12 cellular contexts compared by ENCODE assay signal in genomic region chr4:9987749-9988346, GRCh38.
DNase-seq lines count a peak whose midpoint lies in the region; ATAC-seq and TF ChIP-seq lines count a peak whose summit lies in the region.
"Had no signal": no experiment of that assay in that cellular context is flagged by ENCODE, and none has a peak within 500 bp of the region (broad histone marks: within the 10 kb centered on the region; RNA-seq: fewer than 3 reads in every experiment).

No MANE protein-coding gene starts in this region.

- H3K4me3 ChIP-seq in GM12875 (ENCODE audit: low read depth, low read length): peak overlapping the region; percentile 26
- H3K4me3 ChIP-seq: uterus had no signal

- ATAC-seq in GM19351 (IDR thresholded peaks at IDR 0.05; ENCODE audit: unreplicated experiment) (peak; percentile 58), HG02678 (IDR thresholded peaks at IDR 0.05; ENCODE audit: unreplicated experiment) (peak; percentile 63), GM18861 (IDR thresholded peaks at IDR 0.05; ENCODE audit: unreplicated experiment) (no peak)

- DNase-seq in MV-4-11 (lab: John Stamatoyannopoulos, UW): peak; percentile 53
- DNase-seq in activated gamma-delta T cell treated with Interleukin-2 at 50 U/mL for 16 hours: no peak
- DNase-seq in C1 segment of cervical spinal cord (lab: John Stamatoyannopoulos, UW): no peak
- no peak for DNase-seq in DMS53 treated with DMSO at 0.1 percent for 48 hours (lab: John Stamatoyannopoulos, UW; ENCODE audit: unreplicated experiment)
- DNase-seq: activated CD4-positive, alpha-beta T cell treated with anti-CD3 and anti-CD28 coated beads for 4 hours; stimulated activated CD4-positive, alpha-beta T cell treated with anti-CD3 and anti-CD28 coated beads, Interleukin-1b, Interleukin-23, amount 100 ng/mL, for 48 hours; T-helper 1 cell; uterus had no signal

- TF ChIP-seq CTCF in GM12875 (IDR thresholded peaks at IDR 0.05; ENCODE audit: borderline replicate concordance, insufficient read depth, low read depth, low read length): no peak
